ENCODE assay signal across 9 cellular contexts in the genomic region with DNA sequence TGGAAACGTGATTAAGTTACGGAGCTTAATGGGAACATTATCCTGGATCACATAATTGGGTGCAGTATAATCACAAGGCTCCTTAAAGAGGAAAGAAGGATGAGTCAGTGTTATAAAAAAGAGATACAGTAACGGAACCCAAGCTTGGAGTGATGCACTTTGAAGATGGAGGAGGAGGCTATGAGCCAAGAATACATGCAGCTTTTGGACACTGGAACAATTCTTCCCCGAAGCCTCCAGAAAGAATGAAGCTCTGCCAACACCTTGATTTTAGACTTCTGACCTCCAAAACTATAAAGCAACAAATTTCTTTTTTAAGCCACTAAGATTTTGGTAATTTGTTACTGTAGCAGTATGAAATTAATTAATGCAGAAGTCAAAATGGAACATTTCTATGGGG.
"Had no signal": no experiment of that assay in that cellular context is flagged by ENCODE, and none has a peak within 500 bp of the region (broad histone marks: within the 10 kb centered on the region; RNA-seq: fewer than 3 reads in every experiment).

No MANE protein-coding gene starts in this region.

- H3K36me3 ChIP-seq: HAP-1 had no signal

- H3K27ac Mint-ChIP-seq: HFFc6 had no signal

- ATAC-seq: HCT116, K562 had no signal

- H3K9ac ChIP-seq: GM23248 had no signal

- H3K4me1 ChIP-seq: HAP-1 had no signal

- H3K4me3 ChIP-seq: GM23248, HAP-1, K562 had no signal

- H2AFZ ChIP-seq: GM23248 had no signal

- H3K4me3 Mint-ChIP-seq: HFFc6 had no signal

- DNase-seq: GM23248, GOT3, H7, HFFc6, IMR-90, KG1 had no signal

- H3K27ac ChIP-seq: GM23248 had no signal

- H3K9me3 ChIP-seq: HAP-1 had no signal
